In the genomic region with DNA sequence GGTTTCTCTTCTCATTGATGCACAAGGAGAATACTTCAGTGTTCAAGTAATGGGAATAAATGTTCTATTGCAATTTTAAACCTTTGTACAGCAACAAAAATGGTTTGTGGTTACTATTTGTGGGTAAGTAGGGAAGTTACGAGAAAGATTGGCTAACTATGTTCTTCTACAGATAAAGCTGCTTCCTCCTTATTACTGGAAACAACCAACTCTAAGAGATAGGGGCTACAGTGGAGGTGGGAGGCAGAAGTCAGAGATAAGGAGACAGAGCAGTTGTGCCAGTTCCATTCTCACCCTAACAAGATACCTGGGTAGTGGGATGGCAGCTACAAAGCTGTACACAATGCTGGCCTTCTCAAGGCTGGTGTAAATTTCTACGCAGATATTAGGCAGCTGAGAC, we compare ENCODE assay signal across 1 cellular context.
TF ChIP-seq lines count a peak whose summit lies in the region.

No MANE protein-coding gene starts in this region.

TF ChIP-seq in HepG2, 621 proteins besides CTCF, POLR2A, EP300 and RAD21:
- TF ChIP-seq, protein P1, sequence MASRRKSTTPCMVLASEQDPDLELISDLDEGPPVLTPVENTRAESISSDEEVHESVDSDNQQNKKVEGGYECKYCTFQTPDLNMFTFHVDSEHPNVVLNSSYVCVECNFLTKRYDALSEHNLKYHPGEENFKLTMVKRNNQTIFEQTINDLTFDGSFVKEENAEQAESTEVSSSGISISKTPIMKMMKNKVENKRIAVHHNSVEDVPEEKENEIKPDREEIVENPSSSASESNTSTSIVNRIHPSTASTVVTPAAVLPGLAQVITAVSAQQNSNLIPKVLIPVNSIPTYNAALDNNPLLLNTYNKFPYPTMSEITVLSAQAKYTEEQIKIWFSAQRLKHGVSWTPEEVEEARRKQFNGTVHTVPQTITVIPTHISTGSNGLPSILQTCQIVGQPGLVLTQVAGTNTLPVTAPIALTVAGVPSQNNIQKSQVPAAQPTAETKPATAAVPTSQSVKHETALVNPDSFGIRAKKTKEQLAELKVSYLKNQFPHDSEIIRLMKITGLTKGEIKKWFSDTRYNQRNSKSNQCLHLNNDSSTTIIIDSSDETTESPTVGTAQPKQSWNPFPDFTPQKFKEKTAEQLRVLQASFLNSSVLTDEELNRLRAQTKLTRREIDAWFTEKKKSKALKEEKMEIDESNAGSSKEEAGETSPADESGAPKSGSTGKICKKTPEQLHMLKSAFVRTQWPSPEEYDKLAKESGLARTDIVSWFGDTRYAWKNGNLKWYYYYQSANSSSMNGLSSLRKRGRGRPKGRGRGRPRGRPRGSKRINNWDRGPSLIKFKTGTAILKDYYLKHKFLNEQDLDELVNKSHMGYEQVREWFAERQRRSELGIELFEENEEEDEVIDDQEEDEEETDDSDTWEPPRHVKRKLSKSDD (CRISPR knock-in tag; IDR thresholded peaks at IDR 0.05; ENCODE audit: low read depth): no peak
- TF ChIP-seq ZNF761 (CRISPR knock-in tag; conservative IDR thresholded peaks at IDR 0.05) (no peak), ZBTB20 (CRISPR knock-in tag; IDR thresholded peaks at IDR 0.05; ENCODE audit: borderline replicate concordance, low read depth) (no peak), BRCA1 (CRISPR knock-in tag; IDR thresholded peaks at IDR 0.05) (no peak), ZBTB37 (CRISPR knock-in tag; IDR thresholded peaks at IDR 0.05) (no peak), ZNF136 (CRISPR knock-in tag; IDR thresholded peaks at IDR 0.05; ENCODE audit: low read depth) (no peak), EHMT2 (IDR thresholded peaks at IDR 0.05; ENCODE audit: borderline replicate concordance, low read depth, low read length) (no peak), ZNF432 (CRISPR knock-in tag; IDR thresholded peaks at IDR 0.05; ENCODE audit: borderline replicate concordance) (no peak), ZNF383 (CRISPR knock-in tag; IDR thresholded peaks at IDR 0.05; ENCODE audit: borderline replicate concordance) (no peak), ZNF331 (CRISPR knock-in tag; IDR thresholded peaks at IDR 0.05) (no peak), YY1 (IDR thresholded peaks at IDR 0.05; ENCODE audit: insufficient read depth, insufficient replicate concordance, low read depth, low read length) (no peak), ZNF225 (CRISPR knock-in tag; IDR thresholded peaks at IDR 0.05) (no peak), ZNF589 (CRISPR knock-in tag; conservative IDR thresholded peaks at IDR 0.05) (no peak), ZNF230 (CRISPR knock-in tag; IDR thresholded peaks at IDR 0.05) (no peak), ZNF740 (CRISPR knock-in tag; IDR thresholded peaks at IDR 0.05) (no peak), ZBTB7A (CRISPR knock-in tag; IDR thresholded peaks at IDR 0.05) (no peak), SNRNP70 (IDR thresholded peaks at IDR 0.05; ENCODE audit: low read depth, low read length) (no peak), KDM6A (CRISPR knock-in tag; IDR thresholded peaks at IDR 0.05; ENCODE audit: low read depth) (no peak), ASH2L (IDR thresholded peaks at IDR 0.05; ENCODE audit: insufficient read length, low read depth, low read length) (no peak)
- TF ChIP-seq, protein P2, sequence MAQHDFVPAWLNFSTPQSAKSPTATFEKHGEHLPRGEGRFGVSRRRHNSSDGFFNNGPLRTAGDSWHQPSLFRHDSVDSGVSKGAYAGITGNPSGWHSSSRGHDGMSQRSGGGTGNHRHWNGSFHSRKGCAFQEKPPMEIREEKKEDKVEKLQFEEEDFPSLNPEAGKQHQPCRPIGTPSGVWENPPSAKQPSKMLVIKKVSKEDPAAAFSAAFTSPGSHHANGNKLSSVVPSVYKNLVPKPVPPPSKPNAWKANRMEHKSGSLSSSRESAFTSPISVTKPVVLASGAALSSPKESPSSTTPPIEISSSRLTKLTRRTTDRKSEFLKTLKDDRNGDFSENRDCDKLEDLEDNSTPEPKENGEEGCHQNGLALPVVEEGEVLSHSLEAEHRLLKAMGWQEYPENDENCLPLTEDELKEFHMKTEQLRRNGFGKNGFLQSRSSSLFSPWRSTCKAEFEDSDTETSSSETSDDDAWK (CRISPR knock-in tag; IDR thresholded peaks at IDR 0.05): no peak
